In the genomic region with DNA sequence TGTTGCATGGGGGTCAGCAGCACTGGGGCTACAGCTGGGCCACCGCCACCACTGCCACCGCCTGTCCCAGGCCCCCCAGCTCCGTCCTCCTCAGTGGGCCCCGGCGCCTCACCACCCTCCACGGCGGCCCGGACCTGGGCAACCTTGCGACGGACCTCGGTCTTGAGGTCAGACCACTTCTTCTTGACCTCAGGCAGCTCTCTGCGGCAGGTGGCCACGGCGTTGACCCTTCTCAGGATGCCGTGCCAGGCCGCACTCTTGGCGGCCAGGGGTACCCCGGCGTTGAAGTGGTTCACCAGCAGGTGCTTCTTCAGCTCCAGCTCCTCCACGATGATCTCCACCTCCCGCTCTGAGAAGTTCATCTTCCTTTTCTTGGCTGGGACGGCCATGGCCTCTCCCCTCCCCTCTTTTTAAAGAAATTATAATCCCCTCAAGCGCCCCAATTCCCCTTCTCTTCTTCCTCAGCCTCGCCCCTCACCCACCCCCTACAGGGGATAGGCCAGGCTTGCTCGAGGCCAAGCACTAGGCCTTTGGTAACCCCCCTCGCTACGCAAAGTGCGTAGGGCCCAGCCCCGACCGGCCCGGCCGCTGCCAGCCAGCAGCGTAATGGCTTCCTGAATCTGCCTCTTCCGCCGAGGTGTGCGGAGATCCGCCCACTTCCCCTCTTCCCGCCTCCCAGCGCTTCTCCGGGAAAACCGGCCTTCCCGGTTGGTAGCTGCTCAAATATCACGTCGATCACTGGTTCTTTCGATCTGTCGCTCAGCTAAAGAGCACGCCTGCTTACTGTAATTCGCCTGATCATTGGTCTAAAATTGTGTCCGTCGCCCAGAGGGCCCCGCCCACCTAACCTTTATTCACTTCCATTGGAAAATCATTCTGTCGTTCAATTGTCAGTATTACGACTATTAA, we compare ENCODE assay signal across 8 cellular contexts. TPM values are rescaled to one million over a fixed set of nuclear protein-coding genes. Genes with fewer than 3 reads are reported as not detected.
DNase-seq lines count a peak whose midpoint lies in the region; TF ChIP-seq lines count a peak whose summit lies in the region.

A gene with protein sequence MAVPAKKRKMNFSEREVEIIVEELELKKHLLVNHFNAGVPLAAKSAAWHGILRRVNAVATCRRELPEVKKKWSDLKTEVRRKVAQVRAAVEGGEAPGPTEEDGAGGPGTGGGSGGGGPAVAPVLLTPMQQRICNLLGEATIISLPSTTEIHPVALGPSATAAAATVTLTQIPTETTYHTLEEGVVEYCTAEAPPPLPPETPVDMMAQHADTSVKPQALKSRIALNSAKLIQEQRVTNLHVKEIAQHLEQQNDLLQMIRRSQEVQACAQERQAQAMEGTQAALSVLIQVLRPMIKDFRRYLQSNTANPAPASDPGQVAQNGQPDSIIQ (minus strand): TSS at position 608 of the 909 bp plus-strand sequence. CDS start 219 bp downstream, at position 389.

- H3K9me2 ChIP-seq in MM.1S (replicated peaks; ENCODE audit: insufficient read depth, low read length), result no peaks in the 10 kb centered on the region

- no peaks in the 10 kb centered on the region for H3K27me3 ChIP-seq in HAP-1 (ENCODE audit: low read depth)
- H3K27me3 ChIP-seq in MM.1S (replicated peaks; ENCODE audit: insufficient read depth, low read length), result no peaks in the 10 kb centered on the region
- no peaks in the 10 kb centered on the region for H3K27me3 ChIP-seq in stomach smooth muscle (ENCODE audit: control insufficient read depth in 1 of 2, insufficient read depth in 2 of 2, low read length in 2 of 2)

- H3K36me3 ChIP-seq in ES-I3 (ENCODE audit: insufficient read depth, low read length) (no peaks in the 10 kb centered on the region), HAP-1 (replicated peaks) (no peaks in the 10 kb centered on the region), MM.1S (replicated peaks; ENCODE audit: insufficient read depth, low read length) (no peaks in the 10 kb centered on the region), stomach smooth muscle (ENCODE audit: control insufficient read depth in 2 of 2, insufficient read depth in 2 of 2, low read length in 2 of 2) (peaks cover 10 to 11% of the 10 kb centered on the region in 2 donors)

- H3K4me2 ChIP-seq in MM.1S (ENCODE audit: low read depth, low read length), result peak within 1 kb of the TSS; percentile 96

- H3K9me3 Mint-ChIP-seq in neural crest cell, result no peaks in the 10 kb centered on the region

- in situ Hi-C loops in HAP-1 (cut with MboI; ENCODE audit: low sequenced_read_pairs), result no loop called here

- no peaks in the 10 kb centered on the region for H3K27me3 Mint-ChIP-seq in neural crest cell (ENCODE audit: low read depth)

- H3K9me3 ChIP-seq in ES-I3 (ENCODE audit: control insufficient read depth, insufficient read depth, low read length) (no peaks in the 10 kb centered on the region), HAP-1 (no peaks in the 10 kb centered on the region), MM.1S (replicated peaks; ENCODE audit: insufficient read depth, low read length) (no peaks in the 10 kb centered on the region), stomach smooth muscle (ENCODE audit: control insufficient read depth in 2 of 2, low read length in 2 of 2) (no peaks in the 10 kb centered on the region)

- no peak within 1 kb of the TSS for H3K4me3 Mint-ChIP-seq in neural crest cell

- no peaks in the 10 kb centered on the region for H4K20me1 ChIP-seq in MM.1S (ENCODE audit: insufficient read depth, low read length)

- H3K27ac ChIP-seq in MM.1S (ENCODE audit: low read length) (peak within 1 kb of the TSS; percentile 92), stomach smooth muscle (ENCODE audit: low read length) (peak within 1 kb of the TSS; percentile 99)

- H3K36me3 Mint-ChIP-seq in neural crest cell (ENCODE audit: low read depth), result no peaks in the 10 kb centered on the region

- H3K9ac ChIP-seq in ES-I3 (ENCODE audit: low read depth, low read length), result peak within 1 kb of the TSS; percentile 100
- H3K9ac ChIP-seq in MM.1S (ENCODE audit: low read length), result peak within 1 kb of the TSS; percentile 80
- peak within 1 kb of the TSS; percentile 99 for H3K9ac ChIP-seq in stomach smooth muscle (ENCODE audit: low read length in 2 of 2)

- H3K4me1 Mint-ChIP-seq in neural crest cell, result peaks cover 26% of the 10 kb centered on the region

- TF ChIP-seq CTCF in MM.1S (IDR thresholded peaks at IDR 0.05; ENCODE audit: low read length), result peak; percentile 4; the same call in 1 of the 2 replicates
- TF ChIP-seq CTCF in foreskin fibroblast (IDR thresholded peaks at IDR 0.05; ENCODE audit: low read depth, low read length), result no peak
- no peak for TF ChIP-seq CTCF in neural crest cell (conservative IDR thresholded peaks at IDR 0.05)

- H3K4me3 ChIP-seq in HAP-1 (peak within 1 kb of the TSS; percentile 66), MM.1S (ENCODE audit: low read length) (peak within 1 kb of the TSS; percentile 98), foreskin fibroblast (ENCODE audit: low read depth in 1 of 2, low read length in 2 of 2) (peak within 1 kb of the TSS; percentile 66 to 91), stomach smooth muscle (ENCODE audit: low read length in 2 of 2) (peak within 1 kb of the TSS; percentile 96 to 98)

- H3F3A ChIP-seq in MM.1S (ENCODE audit: insufficient read depth, low read length), result peaks cover 31% of the 10 kb centered on the region

- peaks cover 55% of the 10 kb centered on the region for H3K79me2 ChIP-seq in MM.1S (ENCODE audit: low read length)

- DNase-seq in HAP-1 (ENCODE audit: low spot score in 2 of 2) (peak; percentile 97), MM.1S (peak; percentile 100), SIG-M5 treated with dmso at 0.1 percent for 504 hours (lab: John Stamatoyannopoulos, UW; ENCODE audit: unreplicated experiment) (peak; percentile 98), activated gamma-delta T cell treated with Interleukin-2 at 50 U/mL for 16 hours (peak; percentile 94), foreskin fibroblast (peak; percentile 99), neural crest cell (ENCODE audit: low read depth, low spot score) (peak; percentile 96)

- peak within 1 kb of the TSS; percentile 71 for H2AFZ ChIP-seq in MM.1S (ENCODE audit: low read length)

- H3K27ac Mint-ChIP-seq in neural crest cell (ENCODE audit: unreplicated experiment), result no peak within 1 kb of the TSS

- H3K4me1 ChIP-seq in ES-I3 (ENCODE audit: insufficient read depth, low read length), result peaks cover 7% of the 10 kb centered on the region
- peaks cover 14% of the 10 kb centered on the region for H3K4me1 ChIP-seq in HAP-1
- H3K4me1 ChIP-seq in MM.1S (ENCODE audit: low read length), result peaks cover 24% of the 10 kb centered on the region
- H3K4me1 ChIP-seq in stomach smooth muscle (ENCODE audit: control insufficient read depth, insufficient read depth, low read length), result peaks cover 41% of the 10 kb centered on the region

RNA-seq across cellular contexts. Expression of the gene that starts here (rescaled TPM):
- 9.8 and 11.8 TPM in 2 replicates for total RNA-seq in neural crest cell

Comparison
In these comparisons a context has a peak if more than half of its experiments do, and no peak if none do; other contexts are left out.
1. Peak in every context shown above with its lines: DNase-seq, H3K4me3 ChIP-seq and H3K27ac ChIP-seq.